ENCODE assay signal across 8 cellular contexts in the genomic region with DNA sequence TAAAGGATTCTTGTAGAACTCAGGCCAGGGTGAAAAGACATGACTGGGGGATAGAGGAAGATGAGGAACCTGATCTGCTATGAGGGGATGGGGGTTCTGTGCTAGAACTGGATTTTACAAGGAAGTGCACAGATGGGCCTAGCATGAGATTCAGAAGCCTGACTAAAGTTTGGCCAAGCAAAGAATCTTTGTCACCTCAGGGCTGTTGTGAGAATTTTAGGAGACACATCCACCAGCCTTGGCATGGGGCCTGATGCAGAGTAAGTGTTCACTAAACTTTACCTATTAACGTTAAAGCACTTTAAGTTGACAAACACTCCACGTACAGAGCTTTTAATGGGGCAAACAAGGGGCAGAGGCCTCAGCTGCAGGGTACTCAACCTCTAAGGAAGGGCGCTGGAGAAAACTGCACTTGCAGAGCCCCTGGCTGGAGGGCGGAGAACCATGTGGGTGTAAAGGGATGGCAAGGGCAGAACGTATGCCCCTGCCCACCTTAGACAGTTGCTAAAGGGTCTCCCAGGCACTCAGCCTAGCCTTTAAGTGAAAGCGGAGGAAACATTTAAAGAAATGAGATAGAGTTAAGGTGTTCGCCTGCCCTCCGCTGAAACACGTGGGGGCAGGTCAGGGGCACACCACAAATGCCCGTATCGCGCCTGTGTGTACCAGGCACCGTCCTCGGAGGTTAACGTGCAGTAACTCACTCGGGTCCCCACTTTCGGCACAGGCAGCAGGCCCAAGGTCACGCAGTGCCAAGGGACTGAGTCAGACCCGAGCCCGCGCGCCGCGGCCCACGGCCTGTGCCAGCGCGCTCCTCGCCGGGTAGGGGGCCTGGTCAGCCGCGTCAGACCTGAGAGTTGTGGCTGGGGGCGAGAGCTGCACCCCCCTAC. TPM values are rescaled to one million over a fixed set of nuclear protein-coding genes. Genes with fewer than 3 reads are reported as not detected.
DNase-seq lines count a peak whose midpoint lies in the region; ATAC-seq and TF ChIP-seq lines count a peak whose summit lies in the region.

No MANE protein-coding gene starts in this region.

- peak; percentile 54 for DNase-seq in EL
- DNase-seq in right atrium auricular region (ENCODE audit: low spot score): no peak
- DNase-seq in skeletal muscle cell (ENCODE audit: low read depth): no peak
- DNase-seq in SIG-M5 (lab: John Stamatoyannopoulos, UW): no peak
- no peak for DNase-seq in NOMO-1 treated with DMSO at 0.1 percent for 48 hours (lab: John Stamatoyannopoulos, UW; ENCODE audit: unreplicated experiment)

- H3K9me3 ChIP-seq in right atrium auricular region: no peaks in the 10 kb centered on the region

- H3K27ac Mint-ChIP-seq in activated naive CD4-positive, alpha-beta T cell treated with anti-CD3 and anti-CD28 coated beads, Interleukin-2, amount 50 U/mL, for 24 hours: peak overlapping the region; percentile 89

- no peaks in the 10 kb centered on the region for H3K9me3 Mint-ChIP-seq in activated naive CD4-positive, alpha-beta T cell treated with anti-CD3 and anti-CD28 coated beads, Interleukin-2, amount 50 U/mL, for 24 hours

- no peaks in the 10 kb centered on the region for H3K27me3 Mint-ChIP-seq in activated naive CD4-positive, alpha-beta T cell treated with anti-CD3 and anti-CD28 coated beads, Interleukin-2, amount 50 U/mL, for 24 hours

- no peak for TF ChIP-seq CTCF in right atrium auricular region (IDR thresholded peaks at IDR 0.05)

- H3K36me3 Mint-ChIP-seq in activated naive CD4-positive, alpha-beta T cell treated with anti-CD3 and anti-CD28 coated beads, Interleukin-2, amount 50 U/mL, for 24 hours: peaks cover 15% of the 10 kb centered on the region

- H3K4me3 ChIP-seq in right atrium auricular region (peak overlapping the region; percentile 75 to 83), skeletal muscle cell (ENCODE audit: low read depth, low read length) (peak overlapping the region; percentile 52)

- peak; percentile 12 for ATAC-seq in HG03025 (IDR thresholded peaks at IDR 0.05; ENCODE audit: low FRiP score, unreplicated experiment)
- ATAC-seq in HG03565 (IDR thresholded peaks at IDR 0.05; ENCODE audit: unreplicated experiment): no peak

- H3K4me3 Mint-ChIP-seq in activated naive CD4-positive, alpha-beta T cell treated with anti-CD3 and anti-CD28 coated beads, Interleukin-2, amount 50 U/mL, for 24 hours: peak overlapping the region; percentile 86

- H3K4me1 ChIP-seq in right atrium auricular region: peaks cover 0 to 32% of the 10 kb centered on the region in 2 donors

- H3K27ac ChIP-seq in right atrium auricular region: peak overlapping the region; percentile 87 to 89

- no peaks in the 10 kb centered on the region for H3K36me3 ChIP-seq in right atrium auricular region

- peaks cover 40% of the 10 kb centered on the region for H3K4me1 Mint-ChIP-seq in activated naive CD4-positive, alpha-beta T cell treated with anti-CD3 and anti-CD28 coated beads, Interleukin-2, amount 50 U/mL, for 24 hours

- no peaks in the 10 kb centered on the region for H3K27me3 ChIP-seq in right atrium auricular region

RNA-seq across cellular contexts. Expression of gene MRPS6, which starts 1.0 kb away (rescaled TPM):
- total RNA-seq in right atrium auricular region: 10 to 100 TPM; 18.8 to 30.4 TPM

RNA-seq across cellular contexts. Expression of gene SLC5A3, which starts 1.0 kb away (rescaled TPM):
- total RNA-seq in right atrium auricular region: 1 to 10 TPM; 4.4 to 4.6 TPM
